Comparison of ENCODE assay signal across 12 cellular contexts in the genomic region with DNA sequence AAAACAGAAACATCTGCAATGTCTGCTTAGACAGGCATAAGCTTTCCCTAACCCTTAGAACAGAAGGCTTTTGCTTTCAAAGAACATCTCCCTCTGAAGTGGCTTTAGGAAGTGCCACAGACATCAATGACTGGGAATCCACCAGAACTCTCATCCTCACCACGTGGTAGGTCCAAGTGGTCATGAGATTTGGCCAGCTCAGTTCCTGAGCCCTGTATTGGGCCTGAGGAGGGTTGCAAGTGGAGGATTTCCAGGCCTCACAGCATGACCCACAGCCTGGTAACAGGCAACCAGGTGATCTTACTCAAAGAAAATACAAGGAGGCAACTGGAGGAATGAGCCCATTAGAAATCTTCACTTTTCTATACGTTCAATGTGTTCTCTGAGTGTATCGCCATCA. TPM values are rescaled to one million over a fixed set of nuclear protein-coding genes. Genes with fewer than 3 reads are reported as not detected.
DNase-seq lines count a peak whose midpoint lies in the region; ATAC-seq and TF ChIP-seq lines count a peak whose summit lies in the region.
"Had no signal": no experiment of that assay in that cellular context is flagged by ENCODE, and none has a peak within 500 bp of the region (broad histone marks: within the 10 kb centered on the region; RNA-seq: fewer than 3 reads in every experiment).

No MANE protein-coding gene starts in this region.

- peaks cover 5% of the 10 kb centered on the region; the same call in 1 of the 2 replicates for H3K9me3 Mint-ChIP-seq in HFFc6

- no peak overlapping the region for H3K4me2 ChIP-seq in GM23248 (ENCODE audit: unreplicated experiment)

- H2AFZ ChIP-seq in GM23248, result no peak overlapping the region

- H3K27ac ChIP-seq in breast epithelium, result peak overlapping the region in 1 of 2 donors; percentile 12
- H3K27ac ChIP-seq in vagina, result no peak overlapping the region
- no peak overlapping the region for H3K27ac ChIP-seq in GM23248

- no peaks in the 10 kb centered on the region for H3K79me2 ChIP-seq in GM23248 (ENCODE audit: insufficient read depth)

- peak overlapping the region; percentile 52; the same call in 1 of the 2 replicates for H3K4me3 Mint-ChIP-seq in HFFc6

- peaks cover 8% of the 10 kb centered on the region; the same call in 1 of the 2 replicates for H3K36me3 Mint-ChIP-seq in HFFc6 (ENCODE audit: low read depth)

- ATAC-seq in mucosa of descending colon, result peak; percentile 43
- ATAC-seq: K562 had no signal

- TF ChIP-seq CTCF in HFFc6 (IDR thresholded peaks at IDR 0.05) (no peak), breast epithelium (IDR thresholded peaks at IDR 0.05) (no peak), mucosa of descending colon (IDR thresholded peaks at IDR 0.05) (no peak), vagina (IDR thresholded peaks at IDR 0.05) (no peak)

- H3K27me3 ChIP-seq in breast epithelium (no peaks in the 10 kb centered on the region), vagina (no peaks in the 10 kb centered on the region), GM23248 (replicated peaks; ENCODE audit: insufficient read depth) (no peaks in the 10 kb centered on the region)

- no peak overlapping the region; the same call in 1 of the 2 replicates for H3K27ac Mint-ChIP-seq in HFFc6

- H3K4me1 ChIP-seq in breast epithelium (no peaks in the 10 kb centered on the region), mucosa of descending colon (ENCODE audit: low read depth) (peaks cover 11% of the 10 kb centered on the region), vagina (peaks cover 18% of the 10 kb centered on the region), GM23248 (ENCODE audit: insufficient read depth) (peaks cover 17% of the 10 kb centered on the region)

- no peaks in the 10 kb centered on the region; the same call in 1 of the 2 replicates for H3K9me2 ChIP-seq in GM23248 (ENCODE audit: insufficient read depth)

- no peak for TF ChIP-seq POLR2A in breast epithelium (IDR thresholded peaks at IDR 0.05)
- no peak for TF ChIP-seq POLR2A in vagina (IDR thresholded peaks at IDR 0.05)

- in situ Hi-C loops in GM23248 (cut with MboI), result no loop called here

- no peak overlapping the region for H3K9ac ChIP-seq in GM23248

- peaks cover 2% of the 10 kb centered on the region; the same call in 1 of the 2 replicates for H3K27me3 Mint-ChIP-seq in HFFc6 (ENCODE audit: insufficient read depth)

- intact Hi-C loops in breast epithelium (cut with DNase I; ENCODE audit: low total_unique reads), result no loop called here
- intact Hi-C loops in mucosa of descending colon (cut with DNase I, micrococcal nuclease), result no loop called here
- intact Hi-C loops in vagina (cut with DNase I), result no loop called here

- peaks cover 8% of the 10 kb centered on the region; the same call in 1 of the 2 replicates for H3F3A ChIP-seq in GM23248 (ENCODE audit: insufficient read depth)

- H4K20me1 ChIP-seq in GM23248 (ENCODE audit: insufficient read depth), result no peaks in the 10 kb centered on the region

- DNase-seq in AG20443 (ENCODE audit: low spot score), result peak; percentile 7
- DNase-seq in HFFc6, result no peak
- DNase-seq in breast epithelium (ENCODE audit: low spot score in 2 of 2), result no peak
- peak in 1 of 3 donors; percentile 27 for DNase-seq in mucosa of descending colon
- DNase-seq in stimulated activated CD4-positive, alpha-beta T cell treated with anti-CD3 and anti-CD28 coated beads, Interleukin-4, amount 100 ng/mL, for 4 hours, result no peak
- no peak for DNase-seq in vagina (ENCODE audit: extremely low spot score in 2 of 2)
- no peak for DNase-seq in NCI-H2171 (lab: John Stamatoyannopoulos, UW)
- no peak for DNase-seq in GM23248

- WGBS in GM23248 (ENCODE audit: low coverage in 1 of 2, low lambda C conversion rate in 2 of 2, missing lambda C conversion rate in 2 of 2), 2 experiments, result 70 to 72% methylated on average over 3 of the region's 3 CpGs

- H3K4me1 Mint-ChIP-seq in HFFc6 (ENCODE audit: low read depth), result peaks cover 40% of the 10 kb centered on the region

- peak overlapping the region in 2 of 3 donors; percentile 50 to 64 for H3K4me3 ChIP-seq in breast epithelium
- no peak overlapping the region for H3K4me3 ChIP-seq in mucosa of descending colon
- H3K4me3 ChIP-seq in vagina, result peak overlapping the region in 1 of 2 donors; percentile 37
- no peak overlapping the region for H3K4me3 ChIP-seq in GM23248
- H3K4me3 ChIP-seq: K562 had no signal

- H3K36me3 ChIP-seq in breast epithelium, result no peaks in the 10 kb centered on the region
- no peaks in the 10 kb centered on the region for H3K36me3 ChIP-seq in mucosa of descending colon (ENCODE audit: low read depth)
- H3K36me3 ChIP-seq in vagina, result peaks cover 0 to 21% of the 10 kb centered on the region in 2 donors
- H3K36me3 ChIP-seq in GM23248 (ENCODE audit: low read depth), result no peaks in the 10 kb centered on the region

- H3K9me3 ChIP-seq in breast epithelium (no peaks in the 10 kb centered on the region), mucosa of descending colon (no peaks in the 10 kb centered on the region), vagina (no peaks in the 10 kb centered on the region), GM23248 (ENCODE audit: low read depth) (no peaks in the 10 kb centered on the region)

RNA-seq across cellular contexts. Expression of a gene that starts 1.6 kb away (rescaled TPM):
- total RNA-seq in HFFc6 (2021; fragmentation: NEBNext Ultra II Directional; extraction: Animal tissue kit (Norgen Biotek cat#: 25700)), result 10 to 100 TPM; 13.1 to 23.6 (median 21.1) TPM
- total RNA-seq in breast epithelium, result 10 to 100 TPM in 2 of 3 donors, 1 to 10 TPM in 1; 9.4 to 15.4 (median 14.6) TPM
- 100 to 1,000 TPM in 1 of 3 donors, 10 to 100 TPM in 2; 50.6 to 152 (median 75.1) TPM for total RNA-seq in mucosa of descending colon
- total RNA-seq in vagina, result 23.3 TPM
- 2.7 and 5.7 TPM in 2 replicates for total RNA-seq in GM23248 (2014; rRNA removed; shearing (Covaris generic))
- 9.7 and 9.9 TPM in 2 replicates for polyA plus RNA-seq in GM23248 (2016; fragmentation: Nextera tagmentation; extraction: Ambion mirVana)
- total RNA-seq: K562 had no signal
- polyA plus RNA-seq: K562 had no signal

RNA-seq across cellular contexts. Expression of a gene that starts 10.4 kb away (rescaled TPM):
- not detected for total RNA-seq in HFFc6 (2021; fragmentation: NEBNext Ultra II Directional; extraction: Animal tissue kit (Norgen Biotek cat#: 25700))
- total RNA-seq in breast epithelium (1 to 10 TPM in 1 of 3 donors, not detected in 2; 1.3 TPM), mucosa of descending colon (10 to 100 TPM; 50.1 to 81.8 (median 80.5) TPM), vagina (not detected)
- not detected in 2 replicates for total RNA-seq in GM23248 (2014; rRNA removed; shearing (Covaris generic))
- not detected in 2 replicates for polyA plus RNA-seq in GM23248 (2016; fragmentation: Nextera tagmentation; extraction: Ambion mirVana)
- total RNA-seq: bronchial epithelial cell, K562, SK-MEL-5 had no signal
- polyA plus RNA-seq: K562 had no signal

RNA-seq across cellular contexts. Expression of a gene that starts 11.8 kb away (rescaled TPM):
- total RNA-seq in HFFc6 (2021; fragmentation: NEBNext Ultra II Directional; extraction: Animal tissue kit (Norgen Biotek cat#: 25700)), result 10 to 100 TPM in 1 of 6 experiments, 1 to 10 TPM in 5; 6.4 to 11.2 (median 9.4) TPM
- total RNA-seq in breast epithelium (1 to 10 TPM; 3.7 to 6.4 (median 5.9) TPM), mucosa of descending colon (10 to 100 TPM; 25.4 to 53.0 (median 43.6) TPM), vagina (26.8 TPM)
- total RNA-seq in GM23248 (2014; rRNA removed; shearing (Covaris generic)), result not detected in 2 replicates
- not detected in 2 replicates for polyA plus RNA-seq in GM23248 (2016; fragmentation: Nextera tagmentation; extraction: Ambion mirVana)
- total RNA-seq: NCI-H460 had no signal
- polyA plus RNA-seq: K562 had no signal

Comparison
In these comparisons a context has a peak if more than half of its experiments do, and no peak if none do; other contexts are left out.
1. H3K4me3 ChIP-seq: peak in breast epithelium (2 of 3); none in mucosa of descending colon (single experiment) and GM23248 (single experiment).
2. RNA of a gene that starts 10.4 kb away (total RNA-seq): 50.1 to 81.8 TPM in mucosa of descending colon; not detected in vagina (single experiment), not detected in HFFc6, 1.3 TPM in breast epithelium and not detected in GM23248; every median in the first group is over 10 times any median in the second.